13 cellular contexts compared by ENCODE assay signal in genomic region chr10:73967022-73967429, GRCh38. TPM values are rescaled to one million over a fixed set of nuclear protein-coding genes. Genes with fewer than 3 reads are reported as not detected.
A peak's percentile ranks its signal among the peaks of the same experiment; 100 is the strongest.
DNase-seq lines count a peak whose midpoint lies in the region; ATAC-seq and TF ChIP-seq lines count a peak whose summit lies in the region.
"Had no signal": no experiment of that assay in that cellular context is flagged by ENCODE, and none has a peak within 500 bp of the region (broad histone marks: within the 10 kb centered on the region; RNA-seq: fewer than 3 reads in every experiment).

No MANE protein-coding gene starts in this region.

- peaks cover 0 to 32% of the 10 kb centered on the region in 2 donors for H3K4me1 ChIP-seq in right atrium auricular region
- H3K4me1 ChIP-seq in neuronal stem cell (ENCODE audit: control insufficient read depth in 2 of 2, insufficient read depth in 1 of 2, low read depth in 1 of 2, low read length in 2 of 2), result peaks cover 20% of the 10 kb centered on the region in 2 donors
- H3K4me1 ChIP-seq in suprapubic skin, result peaks cover 27% of the 10 kb centered on the region

- no peak overlapping the region for H2BK120ac ChIP-seq in neuronal stem cell (ENCODE audit: low read depth, low read length)

- H3K27ac ChIP-seq in right atrium auricular region (peak overlapping the region; percentile 86 to 92), epithelial cell of prostate (peak overlapping the region; percentile 83), neuronal stem cell (replicated peaks; ENCODE audit: low read length) (peak overlapping the region; percentile 100), suprapubic skin (no peak overlapping the region)
- H3K27ac ChIP-seq: VCaP had no signal

- peak overlapping the region; percentile 11 for H3K18ac ChIP-seq in neuronal stem cell (ENCODE audit: low read length)

- no peak overlapping the region for H2BK15ac ChIP-seq in neuronal stem cell (ENCODE audit: low read length)

- no peak for DNase-seq in right atrium auricular region (ENCODE audit: low spot score)
- no peak for DNase-seq in left ventricle myocardium superior
- no peak for DNase-seq in epithelial cell of prostate (ENCODE audit: low read depth, low spot score)
- no peak for DNase-seq in neuronal stem cell (ENCODE audit: low spot score)
- no peak for DNase-seq in mesenteric fat pad (ENCODE audit: low spot score)
- DNase-seq in sciatic nerve (ENCODE audit: low spot score), result no peak
- DNase-seq in NCI-H146 (lab: John Stamatoyannopoulos, UW), result no peak
- DNase-seq in suprapubic skin (ENCODE audit: low spot score in 2 of 2), result no peak
- DNase-seq: DMS53; head of caudate nucleus; RPMI8226; stimulated activated CD4-positive, alpha-beta T cell treated with anti-CD3 and anti-CD28 coated beads, Interleukin-2, amount 100 ng/mL, for 48 hours had no signal

- no peak for TF ChIP-seq CTCF in right atrium auricular region (IDR thresholded peaks at IDR 0.05)
- no peak for TF ChIP-seq CTCF in suprapubic skin (IDR thresholded peaks at IDR 0.05)

- no peaks in the 10 kb centered on the region for H3K79me1 ChIP-seq in neuronal stem cell (ENCODE audit: low read depth, low read length)

- no peak overlapping the region for H2BK12ac ChIP-seq in neuronal stem cell (ENCODE audit: low read length)

- TF ChIP-seq EP300 in suprapubic skin (IDR thresholded peaks at IDR 0.05), result no peak

- H3K4me3 ChIP-seq in right atrium auricular region (no peak overlapping the region), neuronal stem cell (ENCODE audit: low read length in 2 of 2) (no peak overlapping the region), suprapubic skin (no peak overlapping the region)

- no peak overlapping the region for H2AK5ac ChIP-seq in neuronal stem cell (ENCODE audit: low read depth, low read length)

- no peak for TF ChIP-seq POLR2A in suprapubic skin (IDR thresholded peaks at IDR 0.05)

- WGBS in neuronal stem cell (ENCODE audit: extremely low coverage in 2 of 2, insufficient read length in 2 of 2, insufficient replicate concordance in 1 of 2), 2 donors, result no CpG with 5 or more reads among the region's 4 CpGs
- WGBS in suprapubic skin, result 84% methylated on average over 4 of the region's 4 CpGs

- H3K23ac ChIP-seq in neuronal stem cell (ENCODE audit: low read depth, low read length, poor library complexity), result no peak overlapping the region

- H3K14ac ChIP-seq in neuronal stem cell (ENCODE audit: low read length), result no peak overlapping the region

- H3K9me3 ChIP-seq in right atrium auricular region, result no peaks in the 10 kb centered on the region
- H3K9me3 ChIP-seq in neuronal stem cell (replicated peaks in 1 of 2; ENCODE audit: control insufficient read depth in 2 of 2, insufficient read depth in 1 of 2, low read depth in 1 of 2, low read length in 2 of 2), result no peaks in the 10 kb centered on the region
- H3K9me3 ChIP-seq in suprapubic skin, result no peaks in the 10 kb centered on the region

- H4K91ac ChIP-seq in neuronal stem cell (ENCODE audit: low read depth, low read length, poor library complexity), result no peak overlapping the region

- no peak overlapping the region for H3K4me2 ChIP-seq in neuronal stem cell (ENCODE audit: insufficient read depth, low read length, poor library complexity, severe bottlenecking)

- H3K36me3 ChIP-seq in right atrium auricular region, result no peaks in the 10 kb centered on the region
- H3K36me3 ChIP-seq in neuronal stem cell (replicated peaks in 1 of 2; ENCODE audit: control insufficient read depth in 2 of 2, insufficient read depth in 2 of 2, low read length in 2 of 2), result no peaks in the 10 kb centered on the region
- no peaks in the 10 kb centered on the region for H3K36me3 ChIP-seq in suprapubic skin

- no peak overlapping the region for H3K4ac ChIP-seq in neuronal stem cell (ENCODE audit: low read length)

- H3K27me3 ChIP-seq in right atrium auricular region, result no peaks in the 10 kb centered on the region
- H3K27me3 ChIP-seq in neuronal stem cell (ENCODE audit: control insufficient read depth in 3 of 3, insufficient read depth in 3 of 3, low read depth in 1 of 3, low read length in 3 of 3), result no peaks in the 10 kb centered on the region
- no peaks in the 10 kb centered on the region for H3K27me3 ChIP-seq in suprapubic skin

- H2AFZ ChIP-seq in neuronal stem cell (ENCODE audit: low read length), result peak overlapping the region; percentile 71

- ATAC-seq in left ventricle myocardium superior (no peak), sciatic nerve (no peak)

- no peak overlapping the region for H2BK5ac ChIP-seq in neuronal stem cell (ENCODE audit: low read length)

- no peak overlapping the region for H3K9ac ChIP-seq in neuronal stem cell (ENCODE audit: low read depth, low read length, poor library complexity)

- H4K8ac ChIP-seq in neuronal stem cell (ENCODE audit: low read depth, low read length), result no peak overlapping the region

- intact Hi-C loops in left ventricle myocardium superior (cut with micrococcal nuclease), result no loop called here
- intact Hi-C loops in sciatic nerve (cut with DNase I), result no loop called here

RNA-seq across cellular contexts. Expression of gene VCL, which starts 30.9 kb away (rescaled TPM):
- total RNA-seq in right atrium auricular region (100 to 1,000 TPM; 173 to 216 TPM), left ventricle myocardium superior (238 TPM), mesenteric fat pad (129 TPM), sciatic nerve (165 TPM), suprapubic skin (10 to 100 TPM; 54.8 to 92.9 (median 64.7) TPM)
- polyA plus RNA-seq in neuronal stem cell (2013, experiment 1 of 2), result 72.7 TPM
- polyA plus RNA-seq in neuronal stem cell (2013, experiment 2 of 2), result 73.3 TPM

RNA-seq across cellular contexts. Expression of gene PLAU, which starts 56.1 kb away (rescaled TPM):
- total RNA-seq in right atrium auricular region (1 to 10 TPM; 3.9 to 4.6 TPM), left ventricle myocardium superior (6.6 TPM), mesenteric fat pad (64.7 TPM), sciatic nerve (15.6 TPM), suprapubic skin (10 to 100 TPM in 2 of 4 donors, 1 to 10 TPM in 2; 8.4 to 19.1 (median 10.8) TPM)
- 8.0 TPM for polyA plus RNA-seq in neuronal stem cell (2013, experiment 1 of 2)
- polyA plus RNA-seq in neuronal stem cell (2013, experiment 2 of 2), result 7.7 TPM
